ENCODE assay signal across 25 cellular contexts in genomic region chr15:100073982-100074381, GRCh38.
"Had no signal": no experiment of that assay in that cellular context is flagged by ENCODE, and none has a peak within 500 bp of the region (broad histone marks: within the 10 kb centered on the region; RNA-seq: fewer than 3 reads in every experiment).

No MANE protein-coding gene starts in this region.

- H3K27ac ChIP-seq: left lung, lower lobe of right lung, pancreas, prostate gland, skin epidermis, tibial nerve, upper lobe of left lung, vagina had no signal

- H3K4me3 Mint-ChIP-seq: naive thymus-derived CD4-positive, alpha-beta T cell; natural killer cell treated with Interleukin-12 subunit alpha and Interleukin-12 subunit beta and Interleukin-15 and Interleukin-18, amount 100 ng/mL, for 72 hours; stimulated activated effector memory CD8-positive, alpha-beta T cell treated with anti-CD3 and anti-CD28 coated beads, Interleukin-12 subunit alpha, Interleukin-12 subunit beta, amount 100 ng/mL, for 72 hours; stimulated activated naive CD8-positive, alpha-beta T cell treated with anti-CD3 and anti-CD28 coated beads, Interleukin-15, Interleukin-2, amounts not matched to agents 100 ng/mL and 50 ng/mL, for 24 hours had no signal

- H3K4me3 ChIP-seq: left lung, lower lobe of right lung, mucosa of descending colon, pancreas, prostate gland, skin epidermis, tibial nerve, upper lobe of left lung, vagina had no signal

- H3K36me3 Mint-ChIP-seq: natural killer cell treated with Interleukin-12 subunit alpha and Interleukin-12 subunit beta and Interleukin-15 and Interleukin-18, amount 100 ng/mL, for 72 hours; stimulated activated effector memory CD8-positive, alpha-beta T cell treated with anti-CD3 and anti-CD28 coated beads, Interleukin-12 subunit alpha, Interleukin-12 subunit beta, amount 100 ng/mL, for 72 hours had no signal

- H3K36me3 ChIP-seq: left lung, lower lobe of right lung, pancreas, prostate gland, tibial nerve, upper lobe of left lung, vagina had no signal

- H3K27me3 ChIP-seq: left lung, pancreas, tibial nerve, upper lobe of left lung, vagina had no signal

- H3K9me3 ChIP-seq: left lung, lower lobe of right lung, mucosa of descending colon, pancreas, prostate gland, tibial nerve, upper lobe of left lung, vagina had no signal

- FAIRE-seq: kidney had no signal

- ATAC-seq: left colon; left lung; lower lobe of right lung; mucosa of descending colon; naive thymus-derived CD4-positive, alpha-beta T cell; natural killer cell treated with Interleukin-12 subunit alpha and Interleukin-12 subunit beta and Interleukin-15 and Interleukin-18, amount 100 ng/mL, for 72 hours; pancreas; right cardiac atrium; sciatic nerve; stimulated activated effector memory CD8-positive, alpha-beta T cell treated with anti-CD3 and anti-CD28 coated beads, Interleukin-12 subunit alpha, Interleukin-12 subunit beta, amount 100 ng/mL, for 72 hours had no signal

- H3K27me3 Mint-ChIP-seq: stimulated activated naive CD8-positive, alpha-beta T cell treated with anti-CD3 and anti-CD28 coated beads, Interleukin-15, Interleukin-2, amounts not matched to agents 100 ng/mL and 50 ng/mL, for 24 hours had no signal

- H3K4me1 ChIP-seq: left lung, lower lobe of right lung, prostate gland, upper lobe of left lung, vagina had no signal

- H3K9me3 Mint-ChIP-seq: natural killer cell treated with Interleukin-12 subunit alpha and Interleukin-12 subunit beta and Interleukin-15 and Interleukin-18, amount 100 ng/mL, for 72 hours had no signal

- H3K4me1 Mint-ChIP-seq: naive thymus-derived CD4-positive, alpha-beta T cell; stimulated activated effector memory CD8-positive, alpha-beta T cell treated with anti-CD3 and anti-CD28 coated beads, Interleukin-12 subunit alpha, Interleukin-12 subunit beta, amount 100 ng/mL, for 72 hours had no signal

- DNase-seq: hippocampal formation; kidney; left colon; left lung; lower lobe of right lung; mesendoderm; midbrain; mucosa of descending colon; naive thymus-derived CD4-positive, alpha-beta T cell; pancreas; posterior cingulate gyrus; retina; right cardiac atrium; stimulated activated CD4-positive, alpha-beta T cell treated with anti-CD3 and anti-CD28 coated beads, Interleukin-4, amount 100 ng/mL, for 24 hours; stimulated activated naive CD4-positive, alpha-beta T cell; substantia nigra; upper lobe of left lung had no signal

- H3K27ac Mint-ChIP-seq: naive thymus-derived CD4-positive, alpha-beta T cell; natural killer cell treated with Interleukin-12 subunit alpha and Interleukin-12 subunit beta and Interleukin-15 and Interleukin-18, amount 100 ng/mL, for 72 hours; stimulated activated effector memory CD8-positive, alpha-beta T cell treated with anti-CD3 and anti-CD28 coated beads, Interleukin-12 subunit alpha, Interleukin-12 subunit beta, amount 100 ng/mL, for 72 hours; stimulated activated naive CD8-positive, alpha-beta T cell treated with anti-CD3 and anti-CD28 coated beads, Interleukin-15, Interleukin-2, amounts not matched to agents 100 ng/mL and 50 ng/mL, for 24 hours had no signal
